Comparison of ENCODE assay signal across 9 cellular contexts in genomic region chr7:117110480-117111315, GRCh38.
DNase-seq lines count a peak whose midpoint lies in the region; ATAC-seq and TF ChIP-seq lines count a peak whose summit lies in the region.
"Had no signal": no experiment of that assay in that cellular context is flagged by ENCODE, and none has a peak within 500 bp of the region (broad histone marks: within the 10 kb centered on the region; RNA-seq: fewer than 3 reads in every experiment).

No MANE protein-coding gene starts in this region.

- H4K20me1 ChIP-seq in OCI-LY3 (ENCODE audit: insufficient read depth, low read length): peaks cover 60% of the 10 kb centered on the region

- H3K4me2 ChIP-seq in OCI-LY3 (ENCODE audit: low read length): peak overlapping the region; percentile 87

- H3K36me3 ChIP-seq in HEK293 (ENCODE audit: control insufficient read depth in 2 of 2, insufficient read depth in 1 of 2, low read length in 2 of 2) (no peaks in the 10 kb centered on the region), OCI-LY3 (replicated peaks; ENCODE audit: low read depth, low read length) (peaks cover 19% of the 10 kb centered on the region)

- H3K36me3 Mint-ChIP-seq in central memory CD8-positive, alpha-beta T cell (ENCODE audit: insufficient read depth): peaks cover 1% of the 10 kb centered on the region
- H3K36me3 Mint-ChIP-seq in osteocyte (ENCODE audit: unreplicated experiment): peaks cover 20% of the 10 kb centered on the region

- H3K9ac ChIP-seq in OCI-LY3 (ENCODE audit: low read length): peak overlapping the region; percentile 20; the same call in 1 of the 2 replicates

- H3K4me3 Mint-ChIP-seq in central memory CD8-positive, alpha-beta T cell: no peak overlapping the region
- no peak overlapping the region for H3K4me3 Mint-ChIP-seq in osteocyte (ENCODE audit: unreplicated experiment)

- DNase-seq in central memory CD8-positive, alpha-beta T cell (ENCODE audit: low spot score in 2 of 2): peak in 1 of 2 donors; percentile 10
- DNase-seq in stimulated activated CD4-positive, alpha-beta T cell treated with anti-CD3 and anti-CD28 coated beads, Interleukin-4, amount 100 ng/mL, for 4 hours: peak; percentile 30 to 42
- no peak for DNase-seq in osteocyte (ENCODE audit: extremely low spot score, unreplicated experiment)
- no peak for DNase-seq in NCI-H2081 treated with DMSO at 0.1 percent for 48 hours (lab: John Stamatoyannopoulos, UW)
- DNase-seq in hypothalamus (lab: John Stamatoyannopoulos, UW): no peak

- H3K27me3 ChIP-seq in OCI-LY3 (ENCODE audit: low read depth, low read length): no peaks in the 10 kb centered on the region

- TF ChIP-seq CTCF in HEK293 (tag by site-specific recombination; IDR thresholded peaks at IDR 0.05): no peak
- TF ChIP-seq CTCF in OCI-LY3 (IDR thresholded peaks at IDR 0.05; ENCODE audit: low read depth, low read length): no peak
- no peak for TF ChIP-seq CTCF in osteocyte (IDR thresholded peaks at IDR 0.05)

- ATAC-seq in GM18511 (IDR thresholded peaks at IDR 0.05; ENCODE audit: unreplicated experiment): peak; percentile 99
- peak; percentile 89 for ATAC-seq in central memory CD8-positive, alpha-beta T cell (replicated peaks; ENCODE audit: extremely low read depth, poor library complexity, severe bottlenecking)

- no peaks in the 10 kb centered on the region for H3K27me3 Mint-ChIP-seq in central memory CD8-positive, alpha-beta T cell
- no peaks in the 10 kb centered on the region for H3K27me3 Mint-ChIP-seq in osteocyte (ENCODE audit: unreplicated experiment)
- H3K27me3 Mint-ChIP-seq: IgD-negative memory B cell had no signal

- H3K27ac ChIP-seq in HEK293 (ENCODE audit: extremely low read depth, low read depth, low read length) (no peak overlapping the region), OCI-LY3 (ENCODE audit: low read length) (peak overlapping the region; percentile 55)

- POLR2A ChIA-PET in HEK293 (lab: Yijun Ruan, JAX): no interaction called here

- H3K27ac Mint-ChIP-seq in central memory CD8-positive, alpha-beta T cell (ENCODE audit: low read depth): no peak overlapping the region
- H3K27ac Mint-ChIP-seq in osteocyte (ENCODE audit: unreplicated experiment): no peak overlapping the region
- H3K27ac Mint-ChIP-seq: IgD-negative memory B cell had no signal

- H3K4me3 ChIP-seq in HEK293 (ENCODE audit: low read depth, low read length) (no peak overlapping the region), OCI-LY3 (ENCODE audit: low read length) (peak overlapping the region; percentile 64)

- H3K4me1 ChIP-seq in HEK293 (ENCODE audit: control insufficient read depth, insufficient read depth, low read length) (no peaks in the 10 kb centered on the region), OCI-LY3 (ENCODE audit: low read length) (peaks cover 16% of the 10 kb centered on the region)

- CTCF ChIA-PET in HEK293 (lab: Yijun Ruan, JAX): interaction anchor here (0.5 to 1.8 kb wide), 4 partner anchors 11 to 123 kb away, joined by 3 to 8 read pairs (median 3); no protein-coding TSS in a partner anchor

- peaks cover 48% of the 10 kb centered on the region for H3K79me2 ChIP-seq in OCI-LY3 (ENCODE audit: low read length)

- H3K9me3 ChIP-seq in HEK293 (ENCODE audit: control insufficient read depth, insufficient read depth, low read depth, low read length) (no peaks in the 10 kb centered on the region), OCI-LY3 (ENCODE audit: insufficient read depth, low read length) (no peaks in the 10 kb centered on the region)

- peaks cover 8% of the 10 kb centered on the region for H3K4me1 Mint-ChIP-seq in central memory CD8-positive, alpha-beta T cell
- peaks cover 13% of the 10 kb centered on the region for H3K4me1 Mint-ChIP-seq in osteocyte (ENCODE audit: unreplicated experiment)

- H2AFZ ChIP-seq in OCI-LY3 (ENCODE audit: low read depth, low read length): no peak overlapping the region

- H3K9me3 Mint-ChIP-seq in central memory CD8-positive, alpha-beta T cell: no peaks in the 10 kb centered on the region
- H3K9me3 Mint-ChIP-seq in osteocyte (ENCODE audit: unreplicated experiment): peaks cover 13% of the 10 kb centered on the region

TF ChIP-seq in HEK293, 187 proteins besides CTCF, POLR2A, EP300 and RAD21:
- TF ChIP-seq SALL2 (tag by site-specific recombination; IDR thresholded peaks at IDR 0.05; ENCODE audit: borderline replicate concordance) (no peak), ZBTB17 (tag by site-specific recombination; IDR thresholded peaks at IDR 0.05) (no peak), OSR2 (tag by site-specific recombination; IDR thresholded peaks at IDR 0.05) (peak; percentile 71; the same call in 1 of the 2 replicates), ZNF148 (tag by site-specific recombination; IDR thresholded peaks at IDR 0.05; ENCODE audit: borderline replicate concordance) (no peak), SP7 (tag by site-specific recombination; IDR thresholded peaks at IDR 0.05) (0 out of 2 replicates have a peak, but pooled peaks have one; percentile 13), ZSCAN30 (tag by site-specific recombination; IDR thresholded peaks at IDR 0.05) (0 out of 2 replicates have a peak, but pooled peaks have one; percentile 15), ZNF354C (tag by site-specific recombination; IDR thresholded peaks at IDR 0.05; ENCODE audit: borderline replicate concordance, low read depth) (no peak), ZNF266 (tag by site-specific recombination; IDR thresholded peaks at IDR 0.05; ENCODE audit: low read depth) (no peak), ZNF670 (tag by site-specific recombination; IDR thresholded peaks at IDR 0.05; ENCODE audit: low read depth) (no peak)

Comparison
In these comparisons a context has a peak if more than half of its experiments do, and no peak if none do; other contexts are left out.
1. DNase-seq: peak in stimulated activated CD4-positive, alpha-beta T cell treated with anti-CD3 and anti-CD28 coated beads, Interleukin-4, amount 100 ng/mL, for 4 hours (2 of 2); none in osteocyte (single experiment), NCI-H2081 treated with DMSO at 0.1 percent for 48 hours (single experiment) and hypothalamus (0 of 51).